ENCODE assay signal across 13 cellular contexts in genomic region chr16:57630931-57631845, GRCh38. TPM values are rescaled to one million over a fixed set of nuclear protein-coding genes. Genes with fewer than 3 reads are reported as not detected.
DNase-seq lines count a peak whose midpoint lies in the region; ATAC-seq and TF ChIP-seq lines count a peak whose summit lies in the region.
"Had no signal": no experiment of that assay in that cellular context is flagged by ENCODE, and none has a peak within 500 bp of the region (broad histone marks: within the 10 kb centered on the region; RNA-seq: fewer than 3 reads in every experiment).

No MANE protein-coding gene starts in this region.

- no peak overlapping the region for H4K8ac ChIP-seq in neuronal stem cell (ENCODE audit: low read depth, low read length)

- H3K36me3 ChIP-seq in right atrium auricular region (no peaks in the 10 kb centered on the region), neuronal stem cell (replicated peaks in 1 of 2; ENCODE audit: control insufficient read depth in 2 of 2, insufficient read depth in 2 of 2, low read length in 2 of 2) (no peaks in the 10 kb centered on the region), vagina (no peaks in the 10 kb centered on the region)

- peak overlapping the region; percentile 27 for H3K4ac ChIP-seq in neuronal stem cell (ENCODE audit: low read length)

- no peak for TF ChIP-seq CTCF in right atrium auricular region (IDR thresholded peaks at IDR 0.05)
- TF ChIP-seq CTCF in epithelial cell of proximal tubule (conservative IDR thresholded peaks at IDR 0.05; ENCODE audit: low read depth, low read length): no peak
- TF ChIP-seq CTCF in vagina (IDR thresholded peaks at IDR 0.05): no peak

- H2BK12ac ChIP-seq in neuronal stem cell (ENCODE audit: low read length): peak overlapping the region; percentile 93

- TF ChIP-seq POLR2A in vagina (IDR thresholded peaks at IDR 0.05): no peak

- no peak overlapping the region for H2BK120ac ChIP-seq in neuronal stem cell (ENCODE audit: low read depth, low read length)

- no peak overlapping the region for H4K91ac ChIP-seq in neuronal stem cell (ENCODE audit: low read depth, low read length, poor library complexity)

- H3K27ac ChIP-seq in right atrium auricular region: peak overlapping the region; percentile 32 to 78
- H3K27ac ChIP-seq in neuronal stem cell (replicated peaks; ENCODE audit: low read length): no peak overlapping the region
- H3K27ac ChIP-seq in vagina: peak overlapping the region; percentile 56

- DNase-seq in right atrium auricular region (ENCODE audit: low spot score): no peak
- no peak for DNase-seq in left cardiac atrium
- DNase-seq in epithelial cell of proximal tubule (ENCODE audit: low read depth): no peak
- DNase-seq in neuronal stem cell (ENCODE audit: low spot score): no peak
- DNase-seq in vagina (ENCODE audit: extremely low spot score in 2 of 2): no peak
- no peak for DNase-seq in stimulated activated CD4-positive, alpha-beta T cell treated with anti-CD3 and anti-CD28 coated beads, Interleukin-12 subunit alpha, Interleukin-12 subunit beta, amount 100 ng/mL, for 4 hours
- DNase-seq: activated CD4-positive, alpha-beta T cell treated with anti-CD3 and anti-CD28 coated beads, Interleukin-2, amount 10 ng/mL, durations not matched to agents 7 days and 5 days; DMS79 treated with DMSO at 0.1 percent for 48 hours had no signal

- H3K9me3 ChIP-seq in right atrium auricular region: no peaks in the 10 kb centered on the region
- no peaks in the 10 kb centered on the region for H3K9me3 ChIP-seq in neuronal stem cell (replicated peaks in 1 of 2; ENCODE audit: control insufficient read depth in 2 of 2, insufficient read depth in 1 of 2, low read depth in 1 of 2, low read length in 2 of 2)
- no peaks in the 10 kb centered on the region for H3K9me3 ChIP-seq in vagina

- no CpG with 5 or more reads among the region's 21 CpGs for WGBS in neuronal stem cell (ENCODE audit: extremely low coverage in 2 of 2, insufficient read length in 2 of 2, insufficient replicate concordance in 1 of 2), 2 donors

- no peak overlapping the region for H3K4me2 ChIP-seq in neuronal stem cell (ENCODE audit: insufficient read depth, low read length, poor library complexity, severe bottlenecking)
- H3K4me2 ChIP-seq: smooth muscle cell had no signal

- peak overlapping the region; percentile 41 for H2BK15ac ChIP-seq in neuronal stem cell (ENCODE audit: low read length)

- ATAC-seq in left cardiac atrium: no peak
- no peak for ATAC-seq in HG03175 (IDR thresholded peaks at IDR 0.05; ENCODE audit: unreplicated experiment)
- ATAC-seq in HG02588 (IDR thresholded peaks at IDR 0.05; ENCODE audit: unreplicated experiment): no peak
- ATAC-seq: esophagus mucosa had no signal

- peaks cover 0 to 56% of the 10 kb centered on the region in 2 donors for H3K4me1 ChIP-seq in right atrium auricular region
- peaks cover 27 to 42% of the 10 kb centered on the region in 2 donors for H3K4me1 ChIP-seq in neuronal stem cell (ENCODE audit: control insufficient read depth in 2 of 2, insufficient read depth in 1 of 2, low read depth in 1 of 2, low read length in 2 of 2)
- H3K4me1 ChIP-seq in vagina: peaks cover 46% of the 10 kb centered on the region

- peak overlapping the region; percentile 32 for H3K14ac ChIP-seq in neuronal stem cell (ENCODE audit: low read length)

- no peaks in the 10 kb centered on the region for H3K27me3 ChIP-seq in right atrium auricular region
- H3K27me3 ChIP-seq in neuronal stem cell (ENCODE audit: control insufficient read depth in 3 of 3, insufficient read depth in 3 of 3, low read depth in 1 of 3, low read length in 3 of 3): no peaks in the 10 kb centered on the region
- no peaks in the 10 kb centered on the region for H3K27me3 ChIP-seq in vagina

- H3K9ac ChIP-seq in neuronal stem cell (ENCODE audit: low read depth, low read length, poor library complexity): no peak overlapping the region

- H3K79me1 ChIP-seq in neuronal stem cell (ENCODE audit: low read depth, low read length): no peaks in the 10 kb centered on the region

- H2AFZ ChIP-seq in neuronal stem cell (ENCODE audit: low read length): no peak overlapping the region

- H3K18ac ChIP-seq in neuronal stem cell (ENCODE audit: low read length): peak overlapping the region; percentile 91

- peak overlapping the region; percentile 91 for H2AK5ac ChIP-seq in neuronal stem cell (ENCODE audit: low read depth, low read length)

- intact Hi-C loops in left cardiac atrium (cut with DNase I) (no loop called here), vagina (cut with DNase I) (no loop called here)

- no peak overlapping the region for H2BK5ac ChIP-seq in neuronal stem cell (ENCODE audit: low read length)

- H3K4me3 ChIP-seq in right atrium auricular region: peak overlapping the region in 1 of 2 donors; percentile 43
- peak overlapping the region; percentile 84 for H3K4me3 ChIP-seq in epithelial cell of proximal tubule (ENCODE audit: low read depth, low read length)
- no peak overlapping the region for H3K4me3 ChIP-seq in neuronal stem cell (ENCODE audit: low read length in 2 of 2)
- H3K4me3 ChIP-seq in vagina: peak overlapping the region; percentile 24 to 39
- H3K4me3 ChIP-seq: smooth muscle cell had no signal

- H3K23ac ChIP-seq in neuronal stem cell (ENCODE audit: low read depth, low read length, poor library complexity): peak overlapping the region; percentile 71

RNA-seq across cellular contexts. Expression of gene ADGRG1, which starts 2.8 kb away (rescaled TPM):
- total RNA-seq in right atrium auricular region (10 to 100 TPM; 12.6 to 25.5 TPM), left cardiac atrium (10 to 100 TPM; 22.9 to 41.9 TPM), epithelial cell of proximal tubule (33.9 and 101 TPM in 2 replicates), vagina (97.7 TPM)
- 127 TPM for polyA plus RNA-seq in neuronal stem cell (2013, experiment 1 of 2)
- 124 TPM for polyA plus RNA-seq in neuronal stem cell (2013, experiment 2 of 2)

RNA-seq across cellular contexts. Expression of gene ADGRG3, which starts 36.9 kb away (rescaled TPM):
- 1 to 10 TPM in 1 of 2 donors, under 1 TPM in 1; 0.75 to 1.0 TPM for total RNA-seq in right atrium auricular region
- 1 to 10 TPM in 1 of 2 donors, under 1 TPM in 1; 0.97 to 1.1 TPM for total RNA-seq in left cardiac atrium
- total RNA-seq in epithelial cell of proximal tubule: 0.06 TPM in 1 of 2 replicates, not detected in the other
- 0.25 TPM for polyA plus RNA-seq in neuronal stem cell (2013, experiment 1 of 2)
- polyA plus RNA-seq in neuronal stem cell (2013, experiment 2 of 2): 0.33 TPM
- 10.3 TPM for total RNA-seq in vagina
- total RNA-seq: activated CD4-positive, alpha-beta T cell treated with anti-CD3 and anti-CD28 coated beads, Interleukin-2, amount 10 ng/mL, durations not matched to agents 7 days and 5 days; bronchial epithelial cell had no signal
- polyA plus RNA-seq: smooth muscle cell had no signal

Comparison
In these comparisons a context has a peak if more than half of its experiments do, and no peak if none do; other contexts are left out.
1. H3K4me3 ChIP-seq: peak in epithelial cell of proximal tubule (single experiment) and vagina (2 of 2); none in neuronal stem cell (0 of 2).